In the genomic region with DNA sequence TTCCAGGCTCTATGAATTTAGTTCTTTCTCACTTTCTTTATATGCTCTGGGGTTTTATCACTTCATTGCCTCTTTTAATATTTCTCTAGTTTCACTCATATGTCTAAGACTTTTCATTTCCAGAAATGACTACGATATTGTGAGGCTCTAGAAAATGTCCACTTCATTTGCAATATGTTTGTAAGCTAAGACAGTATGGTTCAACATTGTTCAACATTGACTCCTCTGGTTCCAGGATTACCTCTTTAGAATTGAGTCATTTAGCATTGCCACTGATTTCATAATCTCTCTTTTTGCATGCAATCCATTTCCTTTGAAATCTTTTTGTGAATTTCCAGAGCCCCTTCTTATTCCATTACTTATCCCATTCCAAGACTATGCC, we compare ENCODE assay signal across 1 cellular context.
TF ChIP-seq lines count a peak whose summit lies in the region.

No MANE protein-coding gene starts in this region.

TF ChIP-seq in A549, 52 proteins besides CTCF, POLR2A, EP300 and RAD21 (continued from another document):
- TF ChIP-seq FOSB (CRISPR knock-in tag; IDR thresholded peaks at IDR 0.05), result no peak
- TF ChIP-seq FOXS1 (CRISPR knock-in tag; IDR thresholded peaks at IDR 0.05), result no peak
- TF ChIP-seq ESRRA (IDR thresholded peaks at IDR 0.05; ENCODE audit: borderline replicate concordance, low read length), result no peak
- TF ChIP-seq SMC3 (IDR thresholded peaks at IDR 0.05), result no peak
- no peak for TF ChIP-seq POLR2AphosphoS2 (conservative IDR thresholded peaks at IDR 0.05; ENCODE audit: low read length)
- no peak for TF ChIP-seq MYC (IDR thresholded peaks at IDR 0.05; ENCODE audit: borderline replicate concordance, low read length)
- TF ChIP-seq ZC3H11A (IDR thresholded peaks at IDR 0.05), result no peak
- no peak; the same call in 1 of the 2 replicates for TF ChIP-seq GATA3 (IDR thresholded peaks at IDR 0.05; ENCODE audit: borderline replicate concordance)
- TF ChIP-seq, protein P1, sequence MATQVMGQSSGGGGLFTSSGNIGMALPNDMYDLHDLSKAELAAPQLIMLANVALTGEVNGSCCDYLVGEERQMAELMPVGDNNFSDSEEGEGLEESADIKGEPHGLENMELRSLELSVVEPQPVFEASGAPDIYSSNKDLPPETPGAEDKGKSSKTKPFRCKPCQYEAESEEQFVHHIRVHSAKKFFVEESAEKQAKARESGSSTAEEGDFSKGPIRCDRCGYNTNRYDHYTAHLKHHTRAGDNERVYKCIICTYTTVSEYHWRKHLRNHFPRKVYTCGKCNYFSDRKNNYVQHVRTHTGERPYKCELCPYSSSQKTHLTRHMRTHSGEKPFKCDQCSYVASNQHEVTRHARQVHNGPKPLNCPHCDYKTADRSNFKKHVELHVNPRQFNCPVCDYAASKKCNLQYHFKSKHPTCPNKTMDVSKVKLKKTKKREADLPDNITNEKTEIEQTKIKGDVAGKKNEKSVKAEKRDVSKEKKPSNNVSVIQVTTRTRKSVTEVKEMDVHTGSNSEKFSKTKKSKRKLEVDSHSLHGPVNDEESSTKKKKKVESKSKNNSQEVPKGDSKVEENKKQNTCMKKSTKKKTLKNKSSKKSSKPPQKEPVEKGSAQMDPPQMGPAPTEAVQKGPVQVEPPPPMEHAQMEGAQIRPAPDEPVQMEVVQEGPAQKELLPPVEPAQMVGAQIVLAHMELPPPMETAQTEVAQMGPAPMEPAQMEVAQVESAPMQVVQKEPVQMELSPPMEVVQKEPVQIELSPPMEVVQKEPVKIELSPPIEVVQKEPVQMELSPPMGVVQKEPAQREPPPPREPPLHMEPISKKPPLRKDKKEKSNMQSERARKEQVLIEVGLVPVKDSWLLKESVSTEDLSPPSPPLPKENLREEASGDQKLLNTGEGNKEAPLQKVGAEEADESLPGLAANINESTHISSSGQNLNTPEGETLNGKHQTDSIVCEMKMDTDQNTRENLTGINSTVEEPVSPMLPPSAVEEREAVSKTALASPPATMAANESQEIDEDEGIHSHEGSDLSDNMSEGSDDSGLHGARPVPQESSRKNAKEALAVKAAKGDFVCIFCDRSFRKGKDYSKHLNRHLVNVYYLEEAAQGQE (IDR thresholded peaks at IDR 0.05), result no peak
- no peak for TF ChIP-seq HOXB13 (CRISPR knock-in tag; IDR thresholded peaks at IDR 0.05; ENCODE audit: low read depth)
- no peak for TF ChIP-seq HOXA7 (CRISPR knock-in tag; IDR thresholded peaks at IDR 0.05)
- TF ChIP-seq TFCP2L1 (CRISPR knock-in tag; IDR thresholded peaks at IDR 0.05), result no peak
- no peak for TF ChIP-seq KDM1A (IDR thresholded peaks at IDR 0.05; ENCODE audit: low read depth)
- no peak for TF ChIP-seq CBX2 (IDR thresholded peaks at IDR 0.05; ENCODE audit: borderline replicate concordance, low read depth)
- no peak for TF ChIP-seq HMGXB4 (CRISPR knock-in tag; IDR thresholded peaks at IDR 0.05; ENCODE audit: borderline replicate concordance)
- TF ChIP-seq BHLHE40 (IDR thresholded peaks at IDR 0.05; ENCODE audit: low read depth, low read length), result no peak
- no peak for TF ChIP-seq NFE2L2 (conservative IDR thresholded peaks at IDR 0.05; ENCODE audit: low read length)
- TF ChIP-seq JUNB (IDR thresholded peaks at IDR 0.05), result peak; percentile 49; the same call in 1 of the 2 replicates
- TF ChIP-seq TP53 (CRISPR knock-in tag; IDR thresholded peaks at IDR 0.05), result no peak
- no peak for TF ChIP-seq ZSCAN20 (CRISPR knock-in tag; IDR thresholded peaks at IDR 0.05)
- TF ChIP-seq HOXB5 (CRISPR knock-in tag; IDR thresholded peaks at IDR 0.05), result no peak
- TF ChIP-seq CEBPB (IDR thresholded peaks at IDR 0.05), result peak; percentile 91 to 93
- TF ChIP-seq, protein P2, sequence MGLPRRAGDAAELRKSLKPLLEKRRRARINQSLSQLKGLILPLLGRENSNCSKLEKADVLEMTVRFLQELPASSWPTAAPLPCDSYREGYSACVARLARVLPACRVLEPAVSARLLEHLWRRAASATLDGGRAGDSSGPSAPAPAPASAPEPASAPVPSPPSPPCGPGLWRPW (IDR thresholded peaks at IDR 0.05), result peak; percentile 56; the same call in 1 of the 2 replicates
- TF ChIP-seq CBX8 (IDR thresholded peaks at IDR 0.05), result no peak
- TF ChIP-seq FOSL2 (IDR thresholded peaks at IDR 0.05), result peak; percentile 42; the same call in 1 of the 2 replicates
- peak; percentile 73 for TF ChIP-seq FOSL2 (CRISPR knock-in tag; IDR thresholded peaks at IDR 0.05)
- TF ChIP-seq, protein P3, sequence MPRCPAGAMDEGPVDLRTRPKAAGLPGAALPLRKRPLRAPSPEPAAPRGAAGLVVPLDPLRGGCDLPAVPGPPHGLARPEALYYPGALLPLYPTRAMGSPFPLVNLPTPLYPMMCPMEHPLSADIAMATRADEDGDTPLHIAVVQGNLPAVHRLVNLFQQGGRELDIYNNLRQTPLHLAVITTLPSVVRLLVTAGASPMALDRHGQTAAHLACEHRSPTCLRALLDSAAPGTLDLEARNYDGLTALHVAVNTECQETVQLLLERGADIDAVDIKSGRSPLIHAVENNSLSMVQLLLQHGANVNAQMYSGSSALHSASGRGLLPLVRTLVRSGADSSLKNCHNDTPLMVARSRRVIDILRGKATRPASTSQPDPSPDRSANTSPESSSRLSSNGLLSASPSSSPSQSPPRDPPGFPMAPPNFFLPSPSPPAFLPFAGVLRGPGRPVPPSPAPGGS (IDR thresholded peaks at IDR 0.05), result no peak
- no peak for TF ChIP-seq HDAC2 (IDR thresholded peaks at IDR 0.05)
- TF ChIP-seq, protein P4, sequence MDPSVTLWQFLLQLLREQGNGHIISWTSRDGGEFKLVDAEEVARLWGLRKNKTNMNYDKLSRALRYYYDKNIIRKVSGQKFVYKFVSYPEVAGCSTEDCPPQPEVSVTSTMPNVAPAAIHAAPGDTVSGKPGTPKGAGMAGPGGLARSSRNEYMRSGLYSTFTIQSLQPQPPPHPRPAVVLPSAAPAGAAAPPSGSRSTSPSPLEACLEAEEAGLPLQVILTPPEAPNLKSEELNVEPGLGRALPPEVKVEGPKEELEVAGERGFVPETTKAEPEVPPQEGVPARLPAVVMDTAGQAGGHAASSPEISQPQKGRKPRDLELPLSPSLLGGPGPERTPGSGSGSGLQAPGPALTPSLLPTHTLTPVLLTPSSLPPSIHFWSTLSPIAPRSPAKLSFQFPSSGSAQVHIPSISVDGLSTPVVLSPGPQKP (IDR thresholded peaks at IDR 0.05; ENCODE audit: low read depth, low read length), result no peak
- 0 out of 2 replicates have a peak, but pooled peaks have one; percentile 27 for TF ChIP-seq MAX (IDR thresholded peaks at IDR 0.05)
- TF ChIP-seq, protein P5, sequence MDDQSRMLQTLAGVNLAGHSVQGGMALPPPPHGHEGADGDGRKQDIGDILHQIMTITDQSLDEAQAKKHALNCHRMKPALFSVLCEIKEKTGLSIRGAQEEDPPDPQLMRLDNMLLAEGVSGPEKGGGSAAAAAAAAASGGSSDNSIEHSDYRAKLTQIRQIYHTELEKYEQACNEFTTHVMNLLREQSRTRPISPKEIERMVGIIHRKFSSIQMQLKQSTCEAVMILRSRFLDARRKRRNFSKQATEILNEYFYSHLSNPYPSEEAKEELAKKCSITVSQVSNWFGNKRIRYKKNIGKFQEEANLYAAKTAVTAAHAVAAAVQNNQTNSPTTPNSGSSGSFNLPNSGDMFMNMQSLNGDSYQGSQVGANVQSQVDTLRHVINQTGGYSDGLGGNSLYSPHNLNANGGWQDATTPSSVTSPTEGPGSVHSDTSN (IDR thresholded peaks at IDR 0.05), result no peak
- TF ChIP-seq MAZ (IDR thresholded peaks at IDR 0.05; ENCODE audit: borderline replicate concordance, low read depth, low read length), result no peak
- no peak for TF ChIP-seq RCOR1 (IDR thresholded peaks at IDR 0.05; ENCODE audit: low read depth, low read length)
- no peak for TF ChIP-seq PHF8 (IDR thresholded peaks at IDR 0.05; ENCODE audit: borderline replicate concordance, low read depth)
- no peak for TF ChIP-seq EHMT2 (IDR thresholded peaks at IDR 0.05; ENCODE audit: low read depth)
- no peak for TF ChIP-seq MAFK (IDR thresholded peaks at IDR 0.05; ENCODE audit: partially characterized antibody)
- TF ChIP-seq CHD4 (IDR thresholded peaks at IDR 0.05; ENCODE audit: borderline replicate concordance), result no peak
- peak; percentile 31 to 50; a peak in 1 of 5 replicates for TF ChIP-seq JUN (IDR thresholded peaks at IDR 0.05)
- TF ChIP-seq KDM5A (IDR thresholded peaks at IDR 0.05), result no peak
